Comparison of ENCODE assay signal across 32 cellular contexts in genomic region chr2:75790121-75790520, GRCh38.
DNase-seq lines count a peak whose midpoint lies in the region; TF ChIP-seq lines count a peak whose summit lies in the region.
"Had no signal": no experiment of that assay in that cellular context is flagged by ENCODE, and none has a peak within 500 bp of the region (broad histone marks: within the 10 kb centered on the region; RNA-seq: fewer than 3 reads in every experiment).

No MANE protein-coding gene starts in this region.

- H3K9ac ChIP-seq in Loucy (ENCODE audit: low read depth, low read length, poor library complexity, severe bottlenecking), result no peak overlapping the region
- H3K9ac ChIP-seq: KMS-11 had no signal

- H3K4me1 ChIP-seq in Loucy (ENCODE audit: insufficient read depth, low read length, poor library complexity, severe bottlenecking), result no peaks in the 10 kb centered on the region
- H3K4me1 ChIP-seq: A549, right atrium auricular region, SJSA1, thyroid gland had no signal

- no peaks in the 10 kb centered on the region for H4K20me1 ChIP-seq in Loucy (ENCODE audit: insufficient read depth, low read length, poor library complexity, severe bottlenecking)

- H3F3A ChIP-seq in Loucy (ENCODE audit: low read depth), result no peaks in the 10 kb centered on the region

- CTCF ChIA-PET in RWPE1 (lab: Yijun Ruan, JAX), result interaction anchor here (0.6 kb wide), 1 partner anchor 811 kb away, joined by 4 read pairs; no protein-coding TSS in a partner anchor

- H3K4me3 ChIP-seq in Loucy (ENCODE audit: low read length, poor library complexity, severe bottlenecking), result no peak overlapping the region
- H3K4me3 ChIP-seq: A549, dorsolateral prefrontal cortex, right atrium auricular region, SJSA1, thyroid gland had no signal

- POLR2A ChIA-PET in RWPE1 (lab: Yijun Ruan, JAX; ENCODE audit: low non-redundant PET), result no interaction called here

- H3K36me3 ChIP-seq in Loucy (ENCODE audit: insufficient read depth, low read length), result no peaks in the 10 kb centered on the region
- H3K36me3 ChIP-seq: right atrium auricular region, SJSA1, thyroid gland had no signal

- no peak overlapping the region for H3K27ac ChIP-seq in RWPE1
- H3K27ac ChIP-seq: A549, HL-60, KMS-11, right atrium auricular region, SJSA1, thyroid gland, VCaP had no signal

- no peaks in the 10 kb centered on the region for H3K9me3 ChIP-seq in Loucy (ENCODE audit: insufficient read depth, low read depth, low read length)
- H3K9me3 ChIP-seq: A549, right atrium auricular region, SJSA1, thyroid gland had no signal

- TF ChIP-seq CTCF in Loucy (conservative IDR thresholded peaks at IDR 0.05; ENCODE audit: low read length), result no peak
- TF ChIP-seq CTCF in RWPE1 (conservative IDR thresholded peaks at IDR 0.05; ENCODE audit: low read depth), result no peak

- H2AFZ ChIP-seq in Loucy (ENCODE audit: low read length), result 0 out of 2 replicates have a peak overlapping the region, but pooled peaks have one; percentile 40

- no peak overlapping the region for H3K4me2 ChIP-seq in Loucy (ENCODE audit: low read depth, low read length, poor library complexity, severe bottlenecking)
- H3K4me2 ChIP-seq: A549, KMS-11 had no signal

- no peaks in the 10 kb centered on the region for H3K27me3 ChIP-seq in Loucy (ENCODE audit: insufficient read depth, low read length, poor library complexity, severe bottlenecking)
- H3K27me3 ChIP-seq: dorsolateral prefrontal cortex, right atrium auricular region, thyroid gland had no signal

- H3K79me2 ChIP-seq in Loucy (ENCODE audit: insufficient read depth, low read length), result no peaks in the 10 kb centered on the region

- H3K9me2 ChIP-seq in Loucy (replicated peaks; ENCODE audit: low read depth, low read length), result no peaks in the 10 kb centered on the region

- DNase-seq in A172 (ENCODE audit: low spot score) (peak; percentile 28), amniotic epithelial cell (ENCODE audit: low read depth) (peak; percentile 5), kidney tubule cell (ENCODE audit: low spot score) (peak; percentile 38), NCI-H446 treated with DMSO at 0.1 percent for 48 hours (lab: John Stamatoyannopoulos, UW) (no peak), RWPE1 (ENCODE audit: low spot score) (no peak), NCI-H146 treated with DMSO at 0.1 percent for 48 hours (lab: John Stamatoyannopoulos, UW; ENCODE audit: unreplicated experiment) (no peak), NCI-H82 (lab: John Stamatoyannopoulos, UW) (no peak)
- DNase-seq: activated CD4-positive, alpha-beta T cell treated with anti-CD3 and anti-CD28 coated beads for 4 hours; activated CD8-positive, alpha-beta T cell treated with anti-CD3 and anti-CD28 coated beads, Interleukin-2, amount 10 ng/mL, durations not matched to agents 7 days and 5 days; activated naive CD4-positive, alpha-beta T cell treated with anti-CD3 and anti-CD28 coated beads, Interleukin-2, amount 50 U/mL, for 16 hours; AML-193; amniotic stem cell; CD4-positive, alpha-beta T cell; dorsolateral prefrontal cortex; EL; H7; hippocampal formation; mammary epithelial cell; NCI-H1436; NCI-H748 treated with DMSO at 0.1 percent for 48 hours; posterior cingulate gyrus; stimulated activated CD4-positive, alpha-beta T cell treated with anti-CD3 and anti-CD28 coated beads, Interleukin-1b, Interleukin-23, amount 100 ng/mL, for 48 hours; stimulated activated naive CD8-positive, alpha-beta T cell treated with anti-CD3 and anti-CD28 coated beads, Interleukin-15, amount 100 ng/mL, for 72 hours; T1000; thyroid gland had no signal

Comparison
In these comparisons a context has a peak if more than half of its experiments do, and no peak if none do; other contexts are left out.
1. DNase-seq: peak in A172 (single experiment), amniotic epithelial cell (single experiment) and kidney tubule cell (single experiment); none in NCI-H446 treated with DMSO at 0.1 percent for 48 hours (single experiment), RWPE1 (single experiment), NCI-H146 treated with DMSO at 0.1 percent for 48 hours (single experiment) and NCI-H82 (single experiment).